In genomic region chr10:100826661-100826982, GRCh38 we compare ENCODE assay signal across 10 cellular contexts.
A peak's percentile ranks its signal among the peaks of the same experiment; 100 is the strongest.
DNase-seq lines count a peak whose midpoint lies in the region; ATAC-seq, FAIRE-seq and TF ChIP-seq lines count a peak whose summit lies in the region.
"Had no signal": no experiment of that assay in that cellular context is flagged by ENCODE, and none has a peak within 500 bp of the region (broad histone marks: within the 10 kb centered on the region; RNA-seq: fewer than 3 reads in every experiment).

No MANE protein-coding gene starts in this region.

- H3K27ac ChIP-seq in SK-N-SH (ENCODE audit: low read depth in 2 of 2, low read length in 1 of 2) (no peak overlapping the region), body of pancreas (peak overlapping the region in 2 of 4 donors; percentile 17 to 42), HepG2 (ENCODE audit: extremely low read length, insufficient read depth, low read length) (no peak overlapping the region), subcutaneous abdominal adipose tissue (ENCODE audit: low read depth, low read length) (no peak overlapping the region), caudate nucleus (ENCODE audit: low read depth, low read length) (no peak overlapping the region), RWPE1 (no peak overlapping the region)

- POLR2A ChIA-PET in SK-N-SH (lab: Yijun Ruan, JAX) (interaction anchor here (0.6 kb wide), 1 partner anchor 36 kb away, joined by 3 read pairs; no protein-coding TSS in a partner anchor), HepG2 (lab: Yijun Ruan, JAX) (no interaction called here), RWPE1 (lab: Yijun Ruan, JAX; ENCODE audit: low non-redundant PET) (no interaction called here)

- H3K4me2 ChIP-seq in SK-N-SH, result 0 out of 2 replicates have a peak overlapping the region, but pooled peaks have one; percentile 71
- H3K4me2 ChIP-seq in HepG2 (ENCODE audit: low read depth, low read length), result peak overlapping the region; percentile 92

- no peaks in the 10 kb centered on the region for H3K9me3 ChIP-seq in SK-N-SH
- no peaks in the 10 kb centered on the region for H3K9me3 ChIP-seq in body of pancreas
- no peaks in the 10 kb centered on the region for H3K9me3 ChIP-seq in HepG2 (ENCODE audit: low read length)
- no peaks in the 10 kb centered on the region for H3K9me3 ChIP-seq in subcutaneous abdominal adipose tissue (ENCODE audit: control insufficient read depth in 5 of 5, low read length in 5 of 5)

- WGBS in SK-N-SH (ENCODE audit: low lambda C conversion rate), result no CpG with 5 or more reads among the region's 41 CpGs
- 1 to 30% methylated on average over 2 to 41 of the region's 41 CpGs for WGBS in body of pancreas, 2 donors
- no CpG with 5 or more reads among the region's 41 CpGs for WGBS in HepG2 (ENCODE audit: low lambda C conversion rate)

- ATAC-seq in SK-N-SH treated with all-trans-retinoic acid at 6 μM for 48 hours (no peak), body of pancreas (peak; percentile 54), HepG2 (no peak; the same call in 2 of the 3 replicates)

- DNase-seq in SK-N-SH (no peak), body of pancreas (no peak), HepG2 (ENCODE audit: low spot score) (no peak), urothelium cell line (ENCODE audit: low spot score) (no peak), caudate nucleus (lab: John Stamatoyannopoulos, UW) (no peak), RWPE1 (ENCODE audit: low spot score) (no peak)
- DNase-seq: central memory CD4-positive, alpha-beta T cell; NCI-H524 treated with DMSO at 0.1 percent for 48 hours had no signal

- no peak for TF ChIP-seq POLR2A in body of pancreas (IDR thresholded peaks at IDR 0.05)
- no peak for TF ChIP-seq POLR2A in HepG2 (IDR thresholded peaks at IDR 0.05; ENCODE audit: insufficient read depth in 1 of 2, low read depth in 2 of 2, low read length in 2 of 2)

- no peaks in the 10 kb centered on the region for H3K79me2 ChIP-seq in SK-N-SH (ENCODE audit: insufficient read depth)
- H3K79me2 ChIP-seq in HepG2 (ENCODE audit: insufficient read depth, low read length), result no peaks in the 10 kb centered on the region

- no peak for FAIRE-seq in HepG2 (lab: Jason Lieb, UNC)
- FAIRE-seq in urothelium cell line (lab: Jason Lieb, UNC), result no peak

- CTCF ChIA-PET in SK-N-SH (lab: Yijun Ruan, JAX) (interaction anchor here (0.8 to 4.0 kb wide), 6 partner anchors 12 to 264 kb away, joined by 3 to 37 read pairs (median 8); no protein-coding TSS in a partner anchor), HepG2 (lab: Yijun Ruan, JAX; ENCODE audit: low intra/inter-chr PET ratio, low total read pairs) (no interaction called here), RWPE1 (lab: Yijun Ruan, JAX) (interaction anchor here (0.7 to 1.3 kb wide), 5 partner anchors 12 to 308 kb away, joined by 3 to 5 read pairs (median 4); no protein-coding TSS in a partner anchor)

- H3K27me3 ChIP-seq in SK-N-SH (ENCODE audit: insufficient read depth) (peaks cover 62% of the 10 kb centered on the region), body of pancreas (peaks cover 3 to 4% of the 10 kb centered on the region in 2 donors), HepG2 (ENCODE audit: control insufficient read depth in 1 of 2, insufficient read depth in 2 of 2, low read length in 2 of 2) (peaks cover 15 to 67% of the 10 kb centered on the region in 2 experiments), subcutaneous abdominal adipose tissue (ENCODE audit: control insufficient read depth in 5 of 5, insufficient read depth in 4 of 5, low read length in 5 of 5) (peaks cover 51 to 83% (median 75%) of the 10 kb centered on the region in 5 donors)

- H3K9ac ChIP-seq in SK-N-SH, result no peak overlapping the region
- H3K9ac ChIP-seq in HepG2 (ENCODE audit: insufficient read depth, low read depth, low read length), result peak overlapping the region; percentile 26; the same call in 1 of the 2 replicates
- H3K9ac ChIP-seq in subcutaneous abdominal adipose tissue (ENCODE audit: low read length in 5 of 5), result no peak overlapping the region

- TF ChIP-seq RAD21 in SK-N-SH (IDR thresholded peaks at IDR 0.05; ENCODE audit: low read length) (no peak), HepG2 (CRISPR knock-in tag; IDR thresholded peaks at IDR 0.05) (no peak)

- no peaks in the 10 kb centered on the region for H4K20me1 ChIP-seq in SK-N-SH (ENCODE audit: insufficient read depth)
- H4K20me1 ChIP-seq in HepG2 (ENCODE audit: insufficient read depth, low read length), result no peaks in the 10 kb centered on the region

- intact Hi-C loops in body of pancreas (cut with DNase I), result no loop called here
- intact Hi-C loops in HepG2 (cut with micrococcal nuclease; ENCODE audit: unreplicated experiment), result loop anchor here (5.0 kb wide), 1 partner anchor 51 kb away; no protein-coding TSS in a partner anchor

- no peaks in the 10 kb centered on the region for H3F3A ChIP-seq in SK-N-SH (replicated peaks; ENCODE audit: insufficient read depth)

- peaks cover 0 to 17% of the 10 kb centered on the region in 2 experiments; a peak in 1 of 4 replicates for H3K4me1 ChIP-seq in SK-N-SH (ENCODE audit: control insufficient read depth in 1 of 2, insufficient read depth in 2 of 2, low read depth in 1 of 2, low read length in 1 of 2)
- H3K4me1 ChIP-seq in body of pancreas, result peaks cover 35% of the 10 kb centered on the region
- peaks cover 33% of the 10 kb centered on the region for H3K4me1 ChIP-seq in HepG2 (ENCODE audit: insufficient read depth, low read length)
- H3K4me1 ChIP-seq in subcutaneous abdominal adipose tissue (ENCODE audit: control insufficient read depth in 5 of 5, insufficient read depth in 5 of 5, low read length in 5 of 5), result peaks cover 0 to 37% (median 27%) of the 10 kb centered on the region in 5 donors

- no TSS peak for BruUV-seq in HepG2 (replicated peaks; lab: Mats Ljungman, UMichigan)

- no peak for TF ChIP-seq EP300 in SK-N-SH (IDR thresholded peaks at IDR 0.05; ENCODE audit: borderline replicate concordance in 1 of 2, low read depth in 1 of 2, low read length in 1 of 2)
- TF ChIP-seq EP300 in HepG2 (IDR thresholded peaks at IDR 0.05; ENCODE audit: low read depth in 2 of 2, low read length in 2 of 2), result no peak
- TF ChIP-seq EP300 in HepG2 (CRISPR knock-in tag; IDR thresholded peaks at IDR 0.05; ENCODE audit: borderline replicate concordance), result no peak

- in situ Hi-C loops in HepG2 (cut with HindIII; ENCODE audit: extremely low pct_ligation_motif_present, low pct_unique_long_range_greater_than_20kb), result no loop called here

- TF ChIP-seq CTCF in SK-N-SH (IDR thresholded peaks at IDR 0.05), result no peak
- TF ChIP-seq CTCF in body of pancreas (IDR thresholded peaks at IDR 0.05), result no peak
- no peak for TF ChIP-seq CTCF in HepG2 (CRISPR knock-in tag; IDR thresholded peaks at IDR 0.05)
- TF ChIP-seq CTCF in RWPE1 (conservative IDR thresholded peaks at IDR 0.05; ENCODE audit: low read depth), result no peak

- H3K4me3 ChIP-seq in SK-N-SH (ENCODE audit: low read depth in 2 of 2, low read length in 1 of 2) (peak overlapping the region in 1 of 2 experiments; percentile 38; a peak in 1 of 4 replicates), body of pancreas (peak overlapping the region; percentile 16 to 44), HepG2 (replicated peaks in 1 of 3; ENCODE audit: insufficient read depth in 1 of 3, low read depth in 2 of 3, low read length in 3 of 3) (peak overlapping the region; percentile 33 to 79 (median 57); a peak in 5 of 6 replicates), subcutaneous abdominal adipose tissue (ENCODE audit: low read depth in 1 of 5, low read length in 5 of 5) (peak overlapping the region in 4 of 5 donors; percentile 17 to 55 (median 48))

- H2AFZ ChIP-seq in SK-N-SH (ENCODE audit: low read depth), result no peak overlapping the region
- no peak overlapping the region for H2AFZ ChIP-seq in HepG2 (ENCODE audit: low read length)

- H3K9me2 ChIP-seq in SK-N-SH, result no peaks in the 10 kb centered on the region

- no peaks in the 10 kb centered on the region for H3K36me3 ChIP-seq in SK-N-SH (replicated peaks in 1 of 2; ENCODE audit: control insufficient read depth in 1 of 2, insufficient read depth in 2 of 2, low read length in 1 of 2)
- no peaks in the 10 kb centered on the region for H3K36me3 ChIP-seq in body of pancreas (replicated peaks in 1 of 2; ENCODE audit: insufficient read depth in 1 of 2, low read depth in 2 of 2)
- no peaks in the 10 kb centered on the region for H3K36me3 ChIP-seq in HepG2 (replicated peaks in 1 of 2; ENCODE audit: control insufficient read depth in 1 of 2, insufficient read depth in 2 of 2, low read length in 2 of 2)
- no peaks in the 10 kb centered on the region for H3K36me3 ChIP-seq in subcutaneous abdominal adipose tissue (ENCODE audit: control insufficient read depth in 5 of 5, insufficient read depth in 5 of 5, low read length in 5 of 5)

TF ChIP-seq in SK-N-SH, 30 proteins besides CTCF, POLR2A, EP300 and RAD21 (continues in another document):
- TF ChIP-seq USF2 (IDR thresholded peaks at IDR 0.05; ENCODE audit: borderline replicate concordance, low read depth, low read length) (no peak), TAF1 (IDR thresholded peaks at IDR 0.05; ENCODE audit: borderline replicate concordance, low read depth, low read length) (no peak)

TF ChIP-seq in SK-N-SH treated with all-trans-retinoic acid at 6 μM for 48 hours, 23 proteins besides CTCF, POLR2A, EP300 and RAD21 (continues in another document):
- no peak for TF ChIP-seq CSDC2 (CRISPR knock-in tag; IDR thresholded peaks at IDR 0.05)
